Comparison of ENCODE assay signal across 10 cellular contexts in the genomic region with DNA sequence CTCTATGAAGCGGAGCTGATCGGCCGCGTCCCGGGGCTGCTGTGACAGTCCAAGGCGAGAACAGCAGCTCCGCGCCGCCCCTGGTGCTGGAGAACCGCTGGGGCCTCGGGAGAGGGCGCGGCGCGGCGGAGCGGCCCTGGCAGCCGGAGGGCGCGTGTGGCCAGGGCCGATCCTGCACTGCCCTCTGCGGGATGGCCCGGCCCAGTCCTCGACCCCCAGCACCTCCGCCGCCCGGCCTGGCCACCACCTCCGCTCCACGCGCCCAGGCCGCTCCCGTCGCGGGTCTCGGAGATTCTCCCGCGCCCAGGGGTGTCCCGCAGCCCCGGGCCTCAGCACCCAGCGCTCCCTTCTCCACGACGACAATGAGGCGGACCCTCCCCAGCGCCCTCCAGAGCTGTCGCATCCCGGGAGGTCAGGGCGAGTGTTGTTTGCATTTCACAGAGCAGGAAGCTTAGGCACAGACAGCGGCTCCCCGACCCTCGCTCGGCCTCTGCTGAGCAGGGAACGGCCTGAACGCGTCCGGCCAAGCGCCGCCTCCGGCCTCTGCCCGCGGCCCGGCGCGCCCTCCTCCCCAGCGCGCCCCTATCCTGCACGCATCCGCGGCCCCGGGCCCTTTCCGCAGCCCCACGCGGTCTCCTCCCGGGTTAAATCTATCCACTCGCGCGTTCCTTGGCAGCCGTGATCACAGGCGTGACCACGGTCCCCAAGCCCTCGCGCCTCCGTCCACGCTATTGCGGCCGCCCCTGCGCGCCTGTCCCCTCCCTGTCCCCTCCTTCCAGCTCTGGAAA.
DNase-seq lines count a peak whose midpoint lies in the region; ATAC-seq, FAIRE-seq and TF ChIP-seq lines count a peak whose summit lies in the region.
"Had no signal": no experiment of that assay in that cellular context is flagged by ENCODE, and none has a peak within 500 bp of the region (broad histone marks: within the 10 kb centered on the region; RNA-seq: fewer than 3 reads in every experiment).

No MANE protein-coding gene starts in this region.

- ATAC-seq in left cardiac atrium (peak; percentile 70 to 80), pancreas (peak; percentile 47 to 77 (median 76))
- no peak for ATAC-seq in activated CD8-positive, alpha-beta T cell treated with anti-CD3 and anti-CD28 coated beads for 36 hours

- peak overlapping the region in 1 of 4 donors; percentile 20 for H3K4me3 ChIP-seq in pancreas

- 11 to 13% methylated on average over 54 to 87 of the region's 87 CpGs for WGBS in pancreas, 2 donors

- H3K36me3 ChIP-seq in pancreas, result no peaks in the 10 kb centered on the region

- intact Hi-C loops in left cardiac atrium (cut with DNase I) (loop anchor here in 1 of 2 donors (10.0 kb wide), 2 partner anchors 223 to 293 kb away; no protein-coding TSS in a partner anchor), pancreas (cut with DNase I) (loop anchor here in 1 of 3 donors (5.0 to 10.0 kb wide), 2 partner anchors 223 to 295 kb away; no protein-coding TSS in a partner anchor)
- intact Hi-C loops in activated CD8-positive, alpha-beta T cell treated with anti-CD3 and anti-CD28 coated beads for 36 hours (cut with micrococcal nuclease), result no loop called here

- TF ChIP-seq CTCF in pancreas (IDR thresholded peaks at IDR 0.05), result peak in 1 of 4 donors; percentile 9
- TF ChIP-seq CTCF in activated CD8-positive, alpha-beta T cell treated with anti-CD3 and anti-CD28 coated beads for 36 hours (IDR thresholded peaks at IDR 0.05), result no peak

- peaks cover 39% of the 10 kb centered on the region for H3K27me3 Mint-ChIP-seq in activated CD8-positive, alpha-beta T cell treated with anti-CD3 and anti-CD28 coated beads for 36 hours

- H3K9me3 ChIP-seq in pancreas, result no peaks in the 10 kb centered on the region

- CTCF ChIA-PET in activated CD8-positive, alpha-beta T cell treated with anti-CD3 and anti-CD28 coated beads for 36 hours (lab: Charles Lee), result no interaction called here

- FAIRE-seq in pancreas (lab: Jason Lieb, UNC), result no peak
- FAIRE-seq: G401.6 had no signal

- no peak overlapping the region for H3K4me3 Mint-ChIP-seq in activated CD8-positive, alpha-beta T cell treated with anti-CD3 and anti-CD28 coated beads for 36 hours

- H3K4me1 Mint-ChIP-seq in activated CD8-positive, alpha-beta T cell treated with anti-CD3 and anti-CD28 coated beads for 36 hours (ENCODE audit: low read depth), result peaks cover 7% of the 10 kb centered on the region

- H3K9me3 Mint-ChIP-seq in activated CD8-positive, alpha-beta T cell treated with anti-CD3 and anti-CD28 coated beads for 36 hours, result no peaks in the 10 kb centered on the region

- POLR2A ChIA-PET in activated CD8-positive, alpha-beta T cell treated with anti-CD3 and anti-CD28 coated beads for 36 hours (lab: Charles Lee), result no interaction called here

- H3K27me3 ChIP-seq in pancreas, result no peaks in the 10 kb centered on the region

- no peaks in the 10 kb centered on the region for H3K4me1 ChIP-seq in pancreas

- H3K27ac Mint-ChIP-seq in activated CD8-positive, alpha-beta T cell treated with anti-CD3 and anti-CD28 coated beads for 36 hours, result no peak overlapping the region

- H3K36me3 Mint-ChIP-seq in activated CD8-positive, alpha-beta T cell treated with anti-CD3 and anti-CD28 coated beads for 36 hours (ENCODE audit: low read depth), result no peaks in the 10 kb centered on the region

- H3K27ac ChIP-seq in pancreas, result no peak overlapping the region

- in situ Hi-C loops in KBM-7 (cut with MboI; ENCODE audit: low pct_unique_long_range_greater_than_20kb, low sequenced_read_pairs), result loop anchor here (25.0 kb wide), 1 partner anchor 95 kb away; no protein-coding TSS in a partner anchor

- DNase-seq in D341Med (ENCODE audit: low spot score) (peak; percentile 70), amniotic epithelial cell (ENCODE audit: low read depth) (peak; percentile 14), left cardiac atrium (no peak), pancreas (peak in 2 of 6 donors; percentile 62 to 73), DMS53 (lab: John Stamatoyannopoulos, UW) (no peak), KBM-7 (no peak)
- DNase-seq in activated naive CD4-positive, alpha-beta T cell (lab: John Stamatoyannopoulos, UW), result no peak
- no peak for DNase-seq in activated CD8-positive, alpha-beta T cell treated with anti-CD3 and anti-CD28 coated beads for 36 hours
- DNase-seq: NCI-H1092 had no signal

Comparison
In these comparisons a context has a peak if more than half of its experiments do, and no peak if none do; other contexts are left out.
1. DNase-seq: peak in D341Med (single experiment) and amniotic epithelial cell (single experiment); none in left cardiac atrium (single experiment), DMS53 (single experiment), activated naive CD4-positive, alpha-beta T cell (0 of 4), activated CD8-positive, alpha-beta T cell treated with anti-CD3 and anti-CD28 coated beads for 36 hours (single experiment) and KBM-7 (single experiment).